1 cellular context compared by ENCODE assay signal in genomic region chr17:82320140-82320840, GRCh38.
A peak's percentile ranks its signal among the peaks of the same experiment; 100 is the strongest.
TF ChIP-seq lines count a peak whose summit lies in the region.

No MANE protein-coding gene starts in this region.

TF ChIP-seq in HepG2, 621 proteins besides CTCF, POLR2A, EP300 and RAD21 (continued from another document and continues in another):
- TF ChIP-seq RNF219 (CRISPR knock-in tag; IDR thresholded peaks at IDR 0.05) (no peak), ZFX (CRISPR knock-in tag; IDR thresholded peaks at IDR 0.05; ENCODE audit: low read depth) (peak; percentile 71), HMG20A (CRISPR knock-in tag; IDR thresholded peaks at IDR 0.05; ENCODE audit: borderline replicate concordance) (no peak), RARA (CRISPR knock-in tag; IDR thresholded peaks at IDR 0.05) (0 out of 2 replicates have a peak, but pooled peaks have one; percentile 21), TAF15 (IDR thresholded peaks at IDR 0.05; ENCODE audit: low read depth, low read length, poor library complexity, severe bottlenecking) (no peak), ZBTB39 (CRISPR knock-in tag; IDR thresholded peaks at IDR 0.05) (no peak), BHLHE40 (IDR thresholded peaks at IDR 0.05; ENCODE audit: low read length) (no peak), ZNF143 (CRISPR knock-in tag; IDR thresholded peaks at IDR 0.05) (peak; percentile 23; the same call in 1 of the 2 replicates), ZNF597 (CRISPR knock-in tag; IDR thresholded peaks at IDR 0.05) (no peak), SAP130 (CRISPR knock-in tag; IDR thresholded peaks at IDR 0.05; ENCODE audit: low read depth) (peak; percentile 42), ZNF333 (CRISPR knock-in tag; IDR thresholded peaks at IDR 0.05; ENCODE audit: borderline replicate concordance) (peak; percentile 29; the same call in 1 of the 2 replicates), HNRNPH1 (optimal IDR thresholded peaks at IDR 0.05; ENCODE audit: low read depth, low read length) (peak; percentile 14), ZNF234 (CRISPR knock-in tag; conservative IDR thresholded peaks at IDR 0.05) (0 out of 2 replicates have a peak, but pooled peaks have one; percentile 24), STAG1 (CRISPR knock-in tag; IDR thresholded peaks at IDR 0.05) (0 out of 2 replicates have a peak, but pooled peaks have one; percentile 29), ZHX2 (IDR thresholded peaks at IDR 0.05; ENCODE audit: low read depth) (no peak), ZHX2 (CRISPR knock-in tag; IDR thresholded peaks at IDR 0.05; ENCODE audit: borderline replicate concordance) (no peak), ZNF687 (CRISPR knock-in tag; IDR thresholded peaks at IDR 0.05) (peak; percentile 82), YEATS4 (CRISPR knock-in tag; IDR thresholded peaks at IDR 0.05; ENCODE audit: borderline replicate concordance) (peak; percentile 54; the same call in 1 of the 2 replicates), PRDM10 (CRISPR knock-in tag; IDR thresholded peaks at IDR 0.05; ENCODE audit: low read depth) (peak; percentile 57; the same call in 1 of the 2 replicates), IRF1 (CRISPR knock-in tag; IDR thresholded peaks at IDR 0.05; ENCODE audit: low read depth) (no peak), KDM2A (CRISPR knock-in tag; IDR thresholded peaks at IDR 0.05; ENCODE audit: borderline replicate concordance, low read depth) (peak; percentile 72), SMARCE1 (IDR thresholded peaks at IDR 0.05; ENCODE audit: borderline replicate concordance) (no peak), NFAT5 (CRISPR knock-in tag; IDR thresholded peaks at IDR 0.05) (no peak), ZNF7 (CRISPR knock-in tag; IDR thresholded peaks at IDR 0.05) (no peak)
